20 cellular contexts compared by ENCODE assay signal in the genomic region with DNA sequence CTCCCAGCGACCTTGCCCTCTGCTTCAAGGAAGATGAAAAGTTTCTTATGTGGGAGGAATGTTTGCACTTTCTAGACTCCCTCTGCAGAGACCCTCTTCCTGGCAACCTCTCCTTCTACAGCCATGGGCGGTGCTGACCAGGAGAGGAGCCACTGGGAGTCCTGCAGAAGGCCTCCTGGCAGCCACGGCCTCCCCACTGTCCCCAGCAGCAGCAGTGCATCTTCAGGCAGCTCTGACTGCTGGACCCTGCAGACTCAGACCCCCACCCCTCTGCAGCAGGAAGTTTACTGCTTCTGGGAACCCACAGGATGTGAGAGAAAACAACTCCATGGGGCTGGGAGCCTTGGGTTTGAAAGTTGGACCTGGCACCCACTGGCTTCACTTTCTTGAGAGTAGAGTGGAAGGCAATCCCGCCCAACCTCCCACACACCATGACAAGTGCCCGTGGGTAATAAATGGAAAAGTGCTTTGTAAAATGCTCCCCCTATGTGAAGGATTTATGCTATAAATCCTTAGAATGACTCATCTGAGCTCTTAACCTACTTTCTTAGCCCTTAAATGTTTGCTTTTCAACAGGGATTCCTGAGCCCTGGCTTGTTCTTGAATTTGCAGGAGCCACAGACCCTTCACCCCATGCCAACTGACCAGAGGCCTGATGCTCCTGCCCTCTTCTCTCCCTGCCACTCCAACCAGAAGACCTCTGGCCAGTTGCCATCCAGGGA. TPM values are rescaled to one million over a fixed set of nuclear protein-coding genes. Genes with fewer than 3 reads are reported as not detected.
DNase-seq lines count a peak whose midpoint lies in the region; ATAC-seq and TF ChIP-seq lines count a peak whose summit lies in the region.
"Had no signal": no experiment of that assay in that cellular context is flagged by ENCODE, and none has a peak within 500 bp of the region (broad histone marks: within the 10 kb centered on the region; RNA-seq: fewer than 3 reads in every experiment).

No MANE protein-coding gene starts in this region.

- peak; percentile 21 for DNase-seq in DMS79 (lab: John Stamatoyannopoulos, UW)
- no peak for DNase-seq in DMS79 treated with DMSO at 0.1 percent for 48 hours (lab: John Stamatoyannopoulos, UW)
- no peak for DNase-seq in SK-N-SH
- peak; percentile 15 for DNase-seq in kidney tubule cell (ENCODE audit: low spot score)
- DNase-seq in NCI-H345 treated with DMSO at 0.1 percent for 48 hours (lab: John Stamatoyannopoulos, UW; ENCODE audit: unreplicated experiment), result no peak
- DNase-seq in amniotic stem cell (lab: John Stamatoyannopoulos, UW), result no peak
- DNase-seq: C1 segment of cervical spinal cord; mammary epithelial cell; naive thymus-derived CD8-positive, alpha-beta T cell; NCI-H2029; NCI-H524 treated with DMSO at 0.1 percent for 48 hours; SJCRH30; spleen; T-helper 9 cell had no signal

- H3F3A ChIP-seq in SK-N-SH (replicated peaks; ENCODE audit: insufficient read depth), result no peaks in the 10 kb centered on the region

- WGBS in SK-N-SH (ENCODE audit: low lambda C conversion rate), result 76% methylated on average over 5 of the region's 5 CpGs

- no peak for TF ChIP-seq EP300 in SK-N-SH (IDR thresholded peaks at IDR 0.05; ENCODE audit: borderline replicate concordance in 1 of 2, low read depth in 1 of 2, low read length in 1 of 2)

- no peaks in the 10 kb centered on the region for H3K9me3 ChIP-seq in SK-N-SH
- H3K9me3 ChIP-seq: SJCRH30, spleen, thoracic aorta had no signal

- no peak for TF ChIP-seq RAD21 in SK-N-SH (IDR thresholded peaks at IDR 0.05; ENCODE audit: low read length)

- POLR2A ChIA-PET in SK-N-SH (lab: Yijun Ruan, JAX), result no interaction called here

- no peak overlapping the region for H3K4me3 ChIP-seq in SK-N-SH (ENCODE audit: low read depth in 2 of 2, low read length in 1 of 2)
- H3K4me3 ChIP-seq: coronary artery, SJCRH30, spleen, thoracic aorta had no signal

- CTCF ChIA-PET in SK-N-SH (lab: Yijun Ruan, JAX), result interaction anchor here (0.9 kb wide), 1 partner anchor 160 kb away, joined by 3 read pairs; no protein-coding TSS in a partner anchor

- H3K4me1 ChIP-seq in SK-N-SH (ENCODE audit: control insufficient read depth in 1 of 2, insufficient read depth in 2 of 2, low read depth in 1 of 2, low read length in 1 of 2), result no peaks in the 10 kb centered on the region
- H3K4me1 ChIP-seq: SJCRH30, spleen had no signal

- H3K4me2 ChIP-seq in SK-N-SH, result no peak overlapping the region

- no peak overlapping the region for H3K9ac ChIP-seq in SK-N-SH

- H3K27me3 ChIP-seq in SK-N-SH (ENCODE audit: insufficient read depth), result no peaks in the 10 kb centered on the region

- no peaks in the 10 kb centered on the region for H4K20me1 ChIP-seq in SK-N-SH (ENCODE audit: insufficient read depth)

- no peak for TF ChIP-seq CTCF in SK-N-SH (IDR thresholded peaks at IDR 0.05)

- no peaks in the 10 kb centered on the region for H3K36me3 ChIP-seq in SK-N-SH (replicated peaks in 1 of 2; ENCODE audit: control insufficient read depth in 1 of 2, insufficient read depth in 2 of 2, low read length in 1 of 2)
- H3K36me3 ChIP-seq: SJCRH30, spleen, thoracic aorta had no signal

- no peak overlapping the region for H2AFZ ChIP-seq in SK-N-SH (ENCODE audit: low read depth)

- no peaks in the 10 kb centered on the region for H3K9me2 ChIP-seq in SK-N-SH

- ATAC-seq in HG03432 (IDR thresholded peaks at IDR 0.05; ENCODE audit: unreplicated experiment), result no peak
- ATAC-seq in HG03342 (IDR thresholded peaks at IDR 0.05; ENCODE audit: unreplicated experiment), result no peak
- ATAC-seq: naive thymus-derived CD8-positive, alpha-beta T cell had no signal

- no peaks in the 10 kb centered on the region for H3K79me2 ChIP-seq in SK-N-SH (ENCODE audit: insufficient read depth)

- H3K27ac ChIP-seq in SK-N-SH (ENCODE audit: low read depth in 2 of 2, low read length in 1 of 2), result no peak overlapping the region
- H3K27ac ChIP-seq: 22Rv1, coronary artery, epithelial cell of prostate, SJCRH30, spleen, thoracic aorta had no signal

TF ChIP-seq in SK-N-SH, 30 proteins besides CTCF, POLR2A, EP300 and RAD21:
- TF ChIP-seq NFIC (IDR thresholded peaks at IDR 0.05; ENCODE audit: borderline replicate concordance) (no peak), EZH2phosphoT487 (IDR thresholded peaks at IDR 0.05; ENCODE audit: borderline replicate concordance, low read depth) (no peak), CHD2 (IDR thresholded peaks at IDR 0.05; ENCODE audit: low read length, partially characterized antibody) (no peak), GABPA (IDR thresholded peaks at IDR 0.05; ENCODE audit: low read depth) (no peak), FOSL2 (IDR thresholded peaks at IDR 0.05; ENCODE audit: borderline replicate concordance, low read depth) (peak; percentile 39; the same call in 1 of the 2 replicates), RXRA (IDR thresholded peaks at IDR 0.05; ENCODE audit: borderline replicate concordance, low read depth) (no peak)
- TF ChIP-seq, protein P1, sequence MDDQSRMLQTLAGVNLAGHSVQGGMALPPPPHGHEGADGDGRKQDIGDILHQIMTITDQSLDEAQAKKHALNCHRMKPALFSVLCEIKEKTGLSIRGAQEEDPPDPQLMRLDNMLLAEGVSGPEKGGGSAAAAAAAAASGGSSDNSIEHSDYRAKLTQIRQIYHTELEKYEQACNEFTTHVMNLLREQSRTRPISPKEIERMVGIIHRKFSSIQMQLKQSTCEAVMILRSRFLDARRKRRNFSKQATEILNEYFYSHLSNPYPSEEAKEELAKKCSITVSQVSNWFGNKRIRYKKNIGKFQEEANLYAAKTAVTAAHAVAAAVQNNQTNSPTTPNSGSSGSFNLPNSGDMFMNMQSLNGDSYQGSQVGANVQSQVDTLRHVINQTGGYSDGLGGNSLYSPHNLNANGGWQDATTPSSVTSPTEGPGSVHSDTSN (IDR thresholded peaks at IDR 0.05), result peak; percentile 47

RNA-seq across cellular contexts. Expression of a gene that starts 37.6 kb away (rescaled TPM):
- 33.4 and 38.3 TPM in 2 replicates for polyA plus RNA-seq in SK-N-SH (2012; rRNA removed)
- polyA plus RNA-seq in SK-N-SH (2012; cell fraction: cytosol; rRNA removed), result 7.8 and 12.2 TPM in 2 replicates
- polyA plus RNA-seq in SK-N-SH (2012; cell fraction: nucleus; rRNA removed), result 221 and 235 TPM in 2 replicates

Comparison
In these comparisons a context has a peak if more than half of its experiments do, and no peak if none do; other contexts are left out.
1. DNase-seq: peak in DMS79 (single experiment) and kidney tubule cell (single experiment); none in DMS79 treated with DMSO at 0.1 percent for 48 hours (single experiment), SK-N-SH (single experiment), NCI-H345 treated with DMSO at 0.1 percent for 48 hours (single experiment) and amniotic stem cell (single experiment).